In genomic region chr11:84866922-84867321, GRCh38 we compare ENCODE assay signal across 24 cellular contexts.
"Had no signal": no experiment of that assay in that cellular context is flagged by ENCODE, and none has a peak within 500 bp of the region (broad histone marks: within the 10 kb centered on the region; RNA-seq: fewer than 3 reads in every experiment).

No MANE protein-coding gene starts in this region.

- FAIRE-seq: keratinocyte had no signal

- H3K36me3 Mint-ChIP-seq: WTC11 had no signal

- H3K4me1 Mint-ChIP-seq: activated CD4-positive, alpha-beta T cell treated with anti-CD3 and anti-CD28 coated beads for 36 hours; activated T-helper 17 cell treated with anti-CD3 and anti-CD28 coated beads, Interleukin-2, amount 50 U/mL, for 72 hours had no signal

- H3K27me3 Mint-ChIP-seq: activated CD4-positive, alpha-beta T cell treated with anti-CD3 and anti-CD28 coated beads for 36 hours; activated T-cell treated with anti-CD3 and anti-CD28 coated beads, Interleukin-2, amount 50 U/mL, for 24 hours; activated T-helper 17 cell treated with anti-CD3 and anti-CD28 coated beads, Interleukin-2, amount 50 U/mL, for 72 hours; stimulated activated naive CD8-positive, alpha-beta T cell treated with anti-CD3 and anti-CD28 coated beads, Interleukin-15, Interleukin-2, amounts not matched to agents 100 ng/mL and 50 ng/mL, for 24 hours had no signal

- H3K4me3 Mint-ChIP-seq: activated CD4-positive, alpha-beta T cell treated with anti-CD3 and anti-CD28 coated beads for 36 hours; activated T-cell treated with anti-CD3 and anti-CD28 coated beads, Interleukin-2, amount 50 U/mL, for 24 hours; activated T-helper 17 cell treated with anti-CD3 and anti-CD28 coated beads, Interleukin-2, amount 50 U/mL, for 72 hours; nephron; stimulated activated naive CD8-positive, alpha-beta T cell treated with anti-CD3 and anti-CD28 coated beads, Interleukin-15, Interleukin-2, amounts not matched to agents 100 ng/mL and 50 ng/mL, for 24 hours; WTC11 had no signal

- H3K9me3 Mint-ChIP-seq: nephron, WTC11 had no signal

- DNase-seq: activated CD4-positive, alpha-beta T cell treated with anti-CD3 and anti-CD28 coated beads for 36 hours; activated CD4-positive, alpha-beta T cell treated with anti-CD3 and anti-CD28 coated beads, Interleukin-2, amount 50 U/mL, for 4 hours; activated CD8-positive, alpha-beta memory T cell treated with anti-CD3 and anti-CD28 coated beads for 24 hours; activated CD8-positive, alpha-beta memory T cell treated with anti-CD3 and anti-CD28 coated beads, Interleukin-2, amount 50 U/mL, for 4 hours; activated T-cell treated with anti-CD3 and anti-CD28 coated beads, Interleukin-2, amount 50 U/mL, for 24 hours; adrenal gland; brain microvascular endothelial cell; caudate nucleus; dermis blood vessel endothelial cell; effector CD8-positive, alpha-beta T cell; foreskin keratinocyte; left ventricle myocardium inferior; mammary epithelial cell; nucleus accumbens; right lobe of liver; stimulated activated CD4-positive, alpha-beta T cell treated with anti-CD3 and anti-CD28 coated beads, Interleukin-1b, Interleukin-23, amount 100 ng/mL, for 48 hours; substantia nigra; thyroid gland had no signal

- ATAC-seq: activated CD4-positive, alpha-beta T cell treated with anti-CD3 and anti-CD28 coated beads for 36 hours; activated naive CD4-positive, alpha-beta T cell treated with anti-CD3 and anti-CD28 coated beads, Interleukin-2, amount 50 U/mL, for 72 hours; activated T-helper 17 cell treated with anti-CD3 and anti-CD28 coated beads, Interleukin-2, amount 50 U/mL, for 72 hours; foreskin keratinocyte; right lobe of liver had no signal

- H3K27ac Mint-ChIP-seq: activated CD4-positive, alpha-beta T cell treated with anti-CD3 and anti-CD28 coated beads for 36 hours; activated naive CD4-positive, alpha-beta T cell treated with anti-CD3 and anti-CD28 coated beads, Interleukin-2, amount 50 U/mL, for 72 hours; activated T-cell treated with anti-CD3 and anti-CD28 coated beads, Interleukin-2, amount 50 U/mL, for 24 hours; activated T-helper 17 cell treated with anti-CD3 and anti-CD28 coated beads, Interleukin-2, amount 50 U/mL, for 72 hours; stimulated activated naive CD8-positive, alpha-beta T cell treated with anti-CD3 and anti-CD28 coated beads, Interleukin-15, Interleukin-2, amounts not matched to agents 100 ng/mL and 50 ng/mL, for 24 hours had no signal
